ENCODE assay signal across 8 cellular contexts in genomic region chr1:226738421-226738994, GRCh38. TPM values are rescaled to one million over a fixed set of nuclear protein-coding genes. Genes with fewer than 3 reads are reported as not detected.
A peak's percentile ranks its signal among the peaks of the same experiment; 100 is the strongest.
DNase-seq lines count a peak whose midpoint lies in the region; ATAC-seq, FAIRE-seq and TF ChIP-seq lines count a peak whose summit lies in the region.

No MANE protein-coding gene starts in this region.

- no peak for TF ChIP-seq POLR2A in GM12891 (IDR thresholded peaks at IDR 0.05; ENCODE audit: low read depth, low read length)

- H3K4me1 ChIP-seq in duodenal mucosa (ENCODE audit: control insufficient read depth in 1 of 2, insufficient read depth in 2 of 2, low read length in 2 of 2) (peaks cover 32 to 39% of the 10 kb centered on the region in 2 donors), lung (ENCODE audit: control insufficient read depth in 2 of 2, insufficient read depth in 2 of 2, low read length in 2 of 2) (peaks cover 3 to 11% of the 10 kb centered on the region in 2 donors)

- H3K27ac ChIP-seq in WERI-Rb-1 (no peak overlapping the region), duodenal mucosa (ENCODE audit: low read depth, low read length) (peak overlapping the region; percentile 80), lung (ENCODE audit: low read depth in 1 of 2, low read length in 1 of 2) (peak overlapping the region; percentile 79 to 87)

- peak; percentile 43 for DNase-seq in AG08396 (ENCODE audit: low spot score)
- no peak for DNase-seq in GM12891 (ENCODE audit: insufficient read length, low spot score)
- DNase-seq in HTR-8/SVneo (ENCODE audit: insufficient read length, low spot score) = peak; percentile 35
- peak; percentile 20 for DNase-seq in WERI-Rb-1
- DNase-seq in lung (ENCODE audit: low spot score) = peak; percentile 45
- DNase-seq in superior temporal gyrus (ENCODE audit: extremely low spot score) = peak; percentile 63
- no peak for DNase-seq in SHP77 (lab: John Stamatoyannopoulos, UW)

- no peak for TF ChIP-seq CTCF in WERI-Rb-1 (IDR thresholded peaks at IDR 0.05; ENCODE audit: low read depth, low read length)
- no peak for TF ChIP-seq CTCF in lung (IDR thresholded peaks at IDR 0.05; ENCODE audit: control extremely low read depth, extremely low read depth)

- H3K9me3 ChIP-seq in WERI-Rb-1 (ENCODE audit: severe bottlenecking) = no peaks in the 10 kb centered on the region
- H3K9me3 ChIP-seq in duodenal mucosa (ENCODE audit: control insufficient read depth in 1 of 2, low read length in 2 of 2) = no peaks in the 10 kb centered on the region
- H3K9me3 ChIP-seq in lung (ENCODE audit: control insufficient read depth in 2 of 2, insufficient read depth in 1 of 2, low read length in 1 of 2) = no peaks in the 10 kb centered on the region

- H3K27me3 ChIP-seq in WERI-Rb-1 (ENCODE audit: insufficient read depth, low read depth, severe bottlenecking) (no peaks in the 10 kb centered on the region), duodenal mucosa (ENCODE audit: control insufficient read depth in 1 of 2, insufficient read depth in 2 of 2, low read length in 2 of 2) (no peaks in the 10 kb centered on the region), lung (ENCODE audit: control insufficient read depth, insufficient read depth) (no peaks in the 10 kb centered on the region)

- H3K4me3 ChIP-seq in WERI-Rb-1 (ENCODE audit: low read depth, low read length) (peak overlapping the region; percentile 58), duodenal mucosa (ENCODE audit: low read depth in 1 of 2, low read length in 2 of 2) (peak overlapping the region; percentile 84 to 88), lung (peak overlapping the region; percentile 75)

- ATAC-seq in lung (ENCODE audit: insufficient read depth, low FRiP score) = peak; percentile 42

- 0% methylated on average over 52 of the region's 52 CpGs for WGBS in lung, 2 donors

- FAIRE-seq in GM12891 (lab: Jason Lieb, UNC) = peak; percentile 87
- FAIRE-seq in HTR-8/SVneo (lab: Jason Lieb, UNC) = no peak

- H3K36me3 ChIP-seq in WERI-Rb-1 (no peaks in the 10 kb centered on the region), duodenal mucosa (ENCODE audit: control insufficient read depth in 1 of 2, insufficient read depth in 2 of 2, low read length in 2 of 2) (peaks cover 3 to 13% of the 10 kb centered on the region in 2 donors), lung (ENCODE audit: control insufficient read depth in 2 of 2, insufficient read depth in 2 of 2, low read length in 2 of 2) (peaks cover 0 to 16% of the 10 kb centered on the region in 2 donors)

- H3K9ac ChIP-seq in duodenal mucosa (ENCODE audit: low read depth in 1 of 2, low read length in 2 of 2) = peak overlapping the region; percentile 84 to 85

TF ChIP-seq in GM12891, 5 proteins besides CTCF, POLR2A, EP300 and RAD21:
- TF ChIP-seq POU2F2 (IDR thresholded peaks at IDR 0.05; ENCODE audit: low read depth, low read length) (no peak), TAF1 (IDR thresholded peaks at IDR 0.05; ENCODE audit: low read depth, low read length) (no peak)

RNA-seq across cellular contexts. Expression of gene ITPKB, which starts 0.6 kb away (rescaled TPM):
- polyA plus RNA-seq in GM12891 (2012; ENCODE audit: low read depth, missing spikeins) = 15.8 TPM
- total RNA-seq in lung = 10 to 100 TPM; 42.8 to 46.6 TPM
- polyA plus RNA-seq in lung = 10 to 100 TPM in 1 of 2 donors, 1 to 10 TPM in 1; 9.9 to 13.4 TPM

Comparison
In these comparisons a context has a peak if more than half of its experiments do, and no peak if none do; other contexts are left out.
1. DNase-seq: peak in AG08396 (single experiment), HTR-8/SVneo (single experiment), WERI-Rb-1 (single experiment), lung (single experiment) and superior temporal gyrus (single experiment); none in GM12891 (single experiment) and SHP77 (0 of 2).
2. Peak in every context shown above with its lines, with median percentiles within 50 percentile points of each other: H3K4me3 ChIP-seq.